In genomic region chr11:83641511-83641910, GRCh38 we compare ENCODE assay signal across 14 cellular contexts.
DNase-seq lines count a peak whose midpoint lies in the region; ATAC-seq and TF ChIP-seq lines count a peak whose summit lies in the region.
"Had no signal": no experiment of that assay in that cellular context is flagged by ENCODE, and none has a peak within 500 bp of the region (broad histone marks: within the 10 kb centered on the region; RNA-seq: fewer than 3 reads in every experiment).

No MANE protein-coding gene starts in this region.

- ATAC-seq in heart left ventricle, result peak; percentile 37 to 98 (median 98)
- ATAC-seq in omental fat pad (ENCODE audit: low FRiP score), result peak; percentile 70
- no peak for ATAC-seq in GM19324 (IDR thresholded peaks at IDR 0.05; ENCODE audit: low FRiP score, unreplicated experiment)

- no peak overlapping the region for H3K4me3 ChIP-seq in heart left ventricle

- no peaks in the 10 kb centered on the region for H3K9me3 ChIP-seq in heart left ventricle

- H3K27ac ChIP-seq in heart left ventricle, result peak overlapping the region in 4 of 12 donors; percentile 3 to 39 (median 26)
- H3K27ac ChIP-seq: WERI-Rb-1 had no signal

- TF ChIP-seq CTCF in AG09319 (IDR thresholded peaks at IDR 0.05; ENCODE audit: low read depth, low read length) (no peak), heart left ventricle (IDR thresholded peaks at IDR 0.05) (no peak), omental fat pad (IDR thresholded peaks at IDR 0.05) (no peak)

- 9 to 22% (median 16%) methylated on average over 7 of the region's 7 CpGs for WGBS in heart left ventricle, 4 donors

- DNase-seq in AG09319 (ENCODE audit: extremely low read depth, low read depth), result peak; percentile 63
- peak; percentile 67 for DNase-seq in NCI-H69 (lab: John Stamatoyannopoulos, UW)
- peak in 4 of 5 donors; percentile 31 to 69 (median 56) for DNase-seq in heart left ventricle
- DNase-seq in omental fat pad (ENCODE audit: low spot score), result no peak
- DNase-seq in HUDEP-2 (lab: John Stamatoyannopoulos, UW; ENCODE audit: unreplicated experiment in 76 of 76), result no peak
- no peak for DNase-seq in SW480 (ENCODE audit: low spot score)
- DNase-seq in effector CD4-positive, alpha-beta T cell, result no peak
- DNase-seq: activated gamma-delta T cell treated with Interleukin-2 at 50 U/mL for 16 hours, DMS153, NCI-H1092 treated with DMSO at 0.1 percent for 48 hours, NCI-H226, small intestine, WERI-Rb-1 had no signal

- no peaks in the 10 kb centered on the region for H3K36me3 ChIP-seq in heart left ventricle
- H3K36me3 ChIP-seq: WERI-Rb-1 had no signal

- no peaks in the 10 kb centered on the region for H3K27me3 ChIP-seq in heart left ventricle

- no peak for TF ChIP-seq POLR2A in heart left ventricle (IDR thresholded peaks at IDR 0.05)

- intact Hi-C loops in heart left ventricle (cut with DNase I), result loop anchor here in 1 of 10 donors (10.0 kb wide), 1 partner anchor 83 kb away; no protein-coding TSS in a partner anchor

- H3K4me1 ChIP-seq in heart left ventricle, result peaks cover 0 to 13% (median 0%) of the 10 kb centered on the region in 12 donors

Comparison
In these comparisons a context has a peak if more than half of its experiments do, and no peak if none do; other contexts are left out.
1. DNase-seq: peak in AG09319 (single experiment), NCI-H69 (single experiment) and heart left ventricle (4 of 5); none in omental fat pad (single experiment), HUDEP-2 (0 of 76), SW480 (single experiment) and effector CD4-positive, alpha-beta T cell (single experiment).